ENCODE assay signal across 11 cellular contexts in the genomic region with DNA sequence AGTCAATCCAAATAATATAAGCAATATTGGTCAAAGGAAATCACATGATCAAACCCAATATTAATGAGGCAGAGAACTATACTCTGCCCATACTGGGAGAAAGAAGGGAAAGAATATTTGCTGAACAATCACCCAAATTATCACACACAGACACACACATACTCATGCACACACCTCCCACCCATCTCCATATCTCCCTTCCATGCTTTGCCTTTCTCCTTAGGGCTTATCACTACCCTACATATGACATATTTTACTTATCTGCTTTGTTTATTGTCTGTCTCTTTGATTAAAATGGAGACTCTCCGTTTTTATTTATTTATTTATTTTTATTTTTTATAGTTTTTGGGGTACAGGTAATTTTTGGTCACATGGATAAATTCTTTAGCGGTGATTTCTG.
"Had no signal": no experiment of that assay in that cellular context is flagged by ENCODE, and none has a peak within 500 bp of the region (broad histone marks: within the 10 kb centered on the region; RNA-seq: fewer than 3 reads in every experiment).

No MANE protein-coding gene starts in this region.

- H3K27ac ChIP-seq: GM23248 had no signal

- H3K9ac ChIP-seq: GM23248 had no signal

- H3K4me2 ChIP-seq: GM23338 had no signal

- H3K36me3 ChIP-seq: HAP-1 had no signal

- DNase-seq: GM23248, GOT3, H7, H9, HCEC 1CT, HFFc6 had no signal

- ATAC-seq: GM23338, HCT116 had no signal

- H3K9me3 ChIP-seq: HAP-1 had no signal

- H3K4me1 ChIP-seq: HAP-1 had no signal

- FAIRE-seq: H1, H54 had no signal

- H3K4me3 ChIP-seq: GM23248, GM23338, HAP-1 had no signal

- H2AFZ ChIP-seq: GM23248, GM23338 had no signal
